ENCODE assay signal across 1 cellular context in genomic region chr19:44093931-44094765, GRCh38.
TF ChIP-seq lines count a peak whose summit lies in the region.

TSS of gene ZNF224 (plus strand) at chr19:44094361. CDS start at chr19:44097874, 3,513 bp downstream.

TF ChIP-seq in HepG2, 621 proteins besides CTCF, POLR2A, EP300 and RAD21 (continued from another document and continues in another):
- TF ChIP-seq PHF8 (CRISPR knock-in tag; IDR thresholded peaks at IDR 0.05) = peak; percentile 92
- no peak for TF ChIP-seq AKNA (CRISPR knock-in tag; IDR thresholded peaks at IDR 0.05; ENCODE audit: borderline replicate concordance)
- TF ChIP-seq ZNF10 (CRISPR knock-in tag; IDR thresholded peaks at IDR 0.05; ENCODE audit: borderline replicate concordance, low read depth) = no peak
- TF ChIP-seq ZFP90 (CRISPR knock-in tag; IDR thresholded peaks at IDR 0.05; ENCODE audit: borderline replicate concordance) = peak; percentile 91
- TF ChIP-seq ELF3 (CRISPR knock-in tag; IDR thresholded peaks at IDR 0.05) = peak; percentile 73
- peak; percentile 72 for TF ChIP-seq YY1 (IDR thresholded peaks at IDR 0.05; ENCODE audit: insufficient read depth, insufficient replicate concordance, low read depth, low read length)
- TF ChIP-seq BORCS8-MEF2B (CRISPR knock-in tag; IDR thresholded peaks at IDR 0.05) = 0 out of 2 replicates have a peak, but pooled peaks have one; percentile 16
- no peak for TF ChIP-seq KLF6 (CRISPR knock-in tag; IDR thresholded peaks at IDR 0.05)
- TF ChIP-seq ZNF800 (CRISPR knock-in tag; IDR thresholded peaks at IDR 0.05) = peak; percentile 68; the same call in 1 of the 2 replicates
- TF ChIP-seq ZNF317 (CRISPR knock-in tag; IDR thresholded peaks at IDR 0.05) = peak; percentile 63
- no peak for TF ChIP-seq ZNF766 (CRISPR knock-in tag; IDR thresholded peaks at IDR 0.05; ENCODE audit: borderline replicate concordance)
- no peak for TF ChIP-seq SP140L (CRISPR knock-in tag; IDR thresholded peaks at IDR 0.05; ENCODE audit: borderline replicate concordance)
- TF ChIP-seq GPBP1L1 (CRISPR knock-in tag; IDR thresholded peaks at IDR 0.05) = no peak
- TF ChIP-seq ZNF124 (CRISPR knock-in tag; IDR thresholded peaks at IDR 0.05) = peak; percentile 82; the same call in 1 of the 2 replicates
- TF ChIP-seq ZNF331 (CRISPR knock-in tag; IDR thresholded peaks at IDR 0.05) = peak; percentile 70; the same call in 1 of the 2 replicates
- no peak for TF ChIP-seq ZNF281 (CRISPR knock-in tag; IDR thresholded peaks at IDR 0.05; ENCODE audit: borderline replicate concordance)
- TF ChIP-seq JDP2 (CRISPR knock-in tag; IDR thresholded peaks at IDR 0.05; ENCODE audit: borderline replicate concordance) = no peak
- no peak for TF ChIP-seq ZNF549 (CRISPR knock-in tag; IDR thresholded peaks at IDR 0.05)
- no peak for TF ChIP-seq CCAR2 (optimal IDR thresholded peaks at IDR 0.05; ENCODE audit: low read depth, low read length)
- no peak for TF ChIP-seq ZFP36L1 (CRISPR knock-in tag; IDR thresholded peaks at IDR 0.05)
- TF ChIP-seq ZNF530 (CRISPR knock-in tag; IDR thresholded peaks at IDR 0.05; ENCODE audit: low read depth) = no peak
- 0 out of 2 replicates have a peak, but pooled peaks have one; percentile 21 for TF ChIP-seq TBX2 (CRISPR knock-in tag; IDR thresholded peaks at IDR 0.05; ENCODE audit: borderline replicate concordance)
- TF ChIP-seq CHCHD3 (CRISPR knock-in tag; IDR thresholded peaks at IDR 0.05) = no peak
- peak; percentile 88 for TF ChIP-seq SAP130 (CRISPR knock-in tag; IDR thresholded peaks at IDR 0.05; ENCODE audit: low read depth)
- no peak for TF ChIP-seq ISX (CRISPR knock-in tag; conservative IDR thresholded peaks at IDR 0.05)
- TF ChIP-seq ZNF670 (CRISPR knock-in tag; IDR thresholded peaks at IDR 0.05; ENCODE audit: borderline replicate concordance) = no peak
- TF ChIP-seq ZNF407 (CRISPR knock-in tag; IDR thresholded peaks at IDR 0.05; ENCODE audit: not compliant biosample characterization) = peak; percentile 23
- peak; percentile 93 for TF ChIP-seq ELF1 (CRISPR knock-in tag; IDR thresholded peaks at IDR 0.05)
- TF ChIP-seq PRMT3 (CRISPR knock-in tag; IDR thresholded peaks at IDR 0.05; ENCODE audit: borderline replicate concordance, low read depth) = no peak
- peak; percentile 66; the same call in 1 of the 2 replicates for TF ChIP-seq CBX5 (CRISPR knock-in tag; IDR thresholded peaks at IDR 0.05; ENCODE audit: borderline replicate concordance)
- TF ChIP-seq ZUFSP (CRISPR knock-in tag; IDR thresholded peaks at IDR 0.05; ENCODE audit: borderline replicate concordance) = no peak
- TF ChIP-seq TARDBP (CRISPR knock-in tag; IDR thresholded peaks at IDR 0.05) = peak; percentile 79
- TF ChIP-seq MTA3 (CRISPR knock-in tag; IDR thresholded peaks at IDR 0.05) = no peak
- TF ChIP-seq HNF1B (CRISPR knock-in tag; IDR thresholded peaks at IDR 0.05) = peak; percentile 82
